In the genomic region with DNA sequence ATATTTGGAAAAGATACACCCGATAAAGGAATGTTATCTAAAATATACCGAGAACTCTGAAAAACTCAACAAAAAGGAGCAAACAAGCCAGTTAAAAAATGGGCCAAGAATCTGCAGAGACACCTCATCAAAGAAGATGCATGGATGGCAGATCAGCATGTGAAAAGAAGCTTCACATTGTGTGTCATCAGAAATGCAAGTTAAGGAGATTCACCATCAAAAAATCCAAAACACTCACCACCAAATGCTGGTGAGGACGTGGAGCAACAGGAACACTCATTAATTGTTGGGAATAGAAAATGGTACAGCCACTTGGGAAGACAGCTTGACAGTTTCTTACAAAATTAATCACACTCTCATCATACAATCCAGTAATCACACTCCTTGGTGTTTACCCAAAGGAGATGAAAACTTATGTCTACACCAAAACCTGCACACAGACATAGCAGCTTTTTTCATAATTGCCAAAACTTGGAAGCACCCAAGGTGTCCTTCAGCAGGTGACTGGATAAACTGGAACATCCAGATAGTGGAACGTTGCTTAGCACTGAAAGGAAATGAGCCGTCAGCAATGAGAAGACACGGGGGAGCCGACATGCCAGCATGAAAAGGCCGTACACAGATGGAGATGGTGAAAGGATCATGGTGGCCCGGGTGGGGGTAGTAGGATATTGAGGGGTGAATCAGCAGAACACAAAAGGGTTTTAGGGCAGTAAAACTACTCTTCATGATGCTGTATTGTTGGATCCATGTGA, we compare ENCODE assay signal across 20 cellular contexts. TPM values are rescaled to one million over a fixed set of nuclear protein-coding genes. Genes with fewer than 3 reads are reported as not detected.
DNase-seq lines count a peak whose midpoint lies in the region; TF ChIP-seq lines count a peak whose summit lies in the region.
"Had no signal": no experiment of that assay in that cellular context is flagged by ENCODE, and none has a peak within 500 bp of the region (broad histone marks: within the 10 kb centered on the region; RNA-seq: fewer than 3 reads in every experiment).

No MANE protein-coding gene starts in this region.

- no peak overlapping the region for H2BK5ac ChIP-seq in trophoblast cell (ENCODE audit: low read depth, low read length, poor library complexity)

- H3K4me1 ChIP-seq in trophoblast cell (ENCODE audit: control insufficient read depth in 1 of 2, insufficient read depth in 2 of 2, low read length in 2 of 2) = no peaks in the 10 kb centered on the region
- H3K4me1 ChIP-seq: BE2C, SJSA1, tibial nerve had no signal

- H3K4me3 Mint-ChIP-seq in HFFc6 (no peak overlapping the region), chondrocyte (ENCODE audit: unreplicated experiment) (no peak overlapping the region)
- H3K4me3 Mint-ChIP-seq: activated CD4-positive, alpha-beta T cell treated with anti-CD3 and anti-CD28 coated beads, Interleukin-2, amount 10 ng/mL, durations not matched to agents 7 days and 5 days; activated naive CD8-positive, alpha-beta T cell; naive thymus-derived CD4-positive, alpha-beta T cell; stimulated activated naive CD8-positive, alpha-beta T cell treated with anti-CD3 and anti-CD28 coated beads, Interleukin-15, Interleukin-2, amounts not matched to agents 100 ng/mL and 50 ng/mL, for 24 hours had no signal

- no peak overlapping the region for H3K4me2 ChIP-seq in trophoblast cell (ENCODE audit: low read length)

- H3K79me1 ChIP-seq in trophoblast cell (ENCODE audit: low read length) = no peaks in the 10 kb centered on the region

- H3K4me1 Mint-ChIP-seq in HFFc6 (ENCODE audit: low read depth) (peaks cover 19% of the 10 kb centered on the region), chondrocyte (ENCODE audit: low read depth) (no peaks in the 10 kb centered on the region)

- H3K36me3 ChIP-seq in trophoblast cell (ENCODE audit: control insufficient read depth in 1 of 2, insufficient read depth in 2 of 2, low read length in 2 of 2) = no peaks in the 10 kb centered on the region
- H3K36me3 ChIP-seq in WERI-Rb-1 = peaks cover 3% of the 10 kb centered on the region; the same call in 1 of the 2 replicates
- H3K36me3 ChIP-seq: BE2C, SJSA1 had no signal

- no peak overlapping the region for H2BK12ac ChIP-seq in trophoblast cell (ENCODE audit: low read length)

- no peak overlapping the region for H3K4ac ChIP-seq in trophoblast cell (ENCODE audit: low read depth, low read length)

- WGBS in trophoblast cell (ENCODE audit: extremely low coverage, insufficient coverage, insufficient read length) = no CpG with 5 or more reads among the region's 9 CpGs

- H3K14ac ChIP-seq in trophoblast cell (ENCODE audit: low read length) = no peak overlapping the region

- H4K91ac ChIP-seq in trophoblast cell (ENCODE audit: low read depth, low read length) = no peak overlapping the region

- H4K12ac ChIP-seq in trophoblast cell (ENCODE audit: low read depth, low read length) = no peak overlapping the region

- DNase-seq in EH (ENCODE audit: low read depth) (peak; percentile 91), HFFc6 (peak; percentile 73), chondrocyte (ENCODE audit: low spot score) (peak; percentile 44), trophoblast cell (peak; percentile 84 to 93), putamen (ENCODE audit: low spot score) (no peak), HT-29 (ENCODE audit: low spot score) (no peak), WERI-Rb-1 (no peak), NCI-H2107 treated with DMSO at 0.1 percent for 48 hours (lab: John Stamatoyannopoulos, UW; ENCODE audit: unreplicated experiment) (no peak)
- DNase-seq: activated CD4-positive, alpha-beta T cell treated with anti-CD3 and anti-CD28 coated beads, Interleukin-2, amount 10 ng/mL, durations not matched to agents 7 days and 5 days; BE2C; effector memory CD4-positive, alpha-beta T cell; naive thymus-derived CD4-positive, alpha-beta T cell; NCI-H1105 treated with DMSO at 0.1 percent for 48 hours; NCI-H2029 treated with DMSO at 0.1 percent for 48 hours; NCI-H446; stimulated activated CD4-positive, alpha-beta T cell treated with anti-CD3 and anti-CD28 coated beads, Interleukin-12 subunit alpha, Interleukin-12 subunit beta, amount 100 ng/mL, for 4 hours had no signal

- H3K27me3 ChIP-seq in trophoblast cell (ENCODE audit: insufficient read depth, low read length) = no peaks in the 10 kb centered on the region
- no peaks in the 10 kb centered on the region for H3K27me3 ChIP-seq in WERI-Rb-1 (ENCODE audit: insufficient read depth, low read depth, severe bottlenecking)
- H3K27me3 ChIP-seq: BE2C, SJSA1, tibial nerve had no signal

- no peak for TF ChIP-seq CTCF in HFFc6 (IDR thresholded peaks at IDR 0.05)
- TF ChIP-seq CTCF in chondrocyte (IDR thresholded peaks at IDR 0.05) = no peak
- TF ChIP-seq CTCF in WERI-Rb-1 (IDR thresholded peaks at IDR 0.05; ENCODE audit: low read depth, low read length) = no peak

- H3K23ac ChIP-seq in trophoblast cell (ENCODE audit: low read length) = no peak overlapping the region

- H3K9ac ChIP-seq in trophoblast cell (ENCODE audit: low read length) = no peak overlapping the region

- peaks cover 2% of the 10 kb centered on the region for H3K27me3 Mint-ChIP-seq in HFFc6 (ENCODE audit: insufficient read depth)
- no peaks in the 10 kb centered on the region for H3K27me3 Mint-ChIP-seq in chondrocyte (ENCODE audit: low read depth)
- H3K27me3 Mint-ChIP-seq: activated naive CD8-positive, alpha-beta T cell; stimulated activated naive CD8-positive, alpha-beta T cell treated with anti-CD3 and anti-CD28 coated beads, Interleukin-15, Interleukin-2, amounts not matched to agents 100 ng/mL and 50 ng/mL, for 24 hours had no signal

- H3K9me3 ChIP-seq in trophoblast cell (ENCODE audit: insufficient read depth, low read depth, low read length) (peaks cover 8% of the 10 kb centered on the region), WERI-Rb-1 (ENCODE audit: severe bottlenecking) (no peaks in the 10 kb centered on the region)
- H3K9me3 ChIP-seq: BE2C, SJSA1, tibial nerve had no signal

- H2AFZ ChIP-seq in trophoblast cell (ENCODE audit: insufficient read depth, low read length, poor library complexity) = no peak overlapping the region

- H3K9me3 Mint-ChIP-seq in HFFc6 (no peaks in the 10 kb centered on the region), chondrocyte (ENCODE audit: low read depth) (peaks cover 10% of the 10 kb centered on the region)
- H3K9me3 Mint-ChIP-seq: activated CD4-positive, alpha-beta T cell treated with anti-CD3 and anti-CD28 coated beads, Interleukin-2, amount 10 ng/mL, durations not matched to agents 7 days and 5 days had no signal

- H3K4me3 ChIP-seq in trophoblast cell (ENCODE audit: low read depth, low read length) (no peak overlapping the region), WERI-Rb-1 (ENCODE audit: low read depth, low read length) (no peak overlapping the region)
- H3K4me3 ChIP-seq: SJSA1, tibial nerve had no signal

- H3K79me2 ChIP-seq in trophoblast cell (ENCODE audit: control insufficient read depth, insufficient read depth, low read length, poor library complexity) = no peaks in the 10 kb centered on the region

- H3K27ac Mint-ChIP-seq in HFFc6 = peak overlapping the region; percentile 25
- no peak overlapping the region for H3K27ac Mint-ChIP-seq in chondrocyte (ENCODE audit: unreplicated experiment)
- H3K27ac Mint-ChIP-seq: activated CD4-positive, alpha-beta T cell treated with anti-CD3 and anti-CD28 coated beads, Interleukin-2, amount 10 ng/mL, durations not matched to agents 7 days and 5 days; activated naive CD8-positive, alpha-beta T cell; stimulated activated naive CD8-positive, alpha-beta T cell treated with anti-CD3 and anti-CD28 coated beads, Interleukin-15, Interleukin-2, amounts not matched to agents 100 ng/mL and 50 ng/mL, for 24 hours had no signal

- H3K27ac ChIP-seq in trophoblast cell (ENCODE audit: low read depth, low read length) (no peak overlapping the region), WERI-Rb-1 (no peak overlapping the region)
- H3K27ac ChIP-seq: SJSA1, tibial nerve had no signal

- no peak overlapping the region for H2AK5ac ChIP-seq in trophoblast cell (ENCODE audit: low read length)

- H3K18ac ChIP-seq in trophoblast cell (ENCODE audit: low read length) = no peak overlapping the region

- H4K8ac ChIP-seq in trophoblast cell (ENCODE audit: low read depth, low read length) = no peak overlapping the region

- H3K36me3 Mint-ChIP-seq in HFFc6 (ENCODE audit: low read depth) = peaks cover 10% of the 10 kb centered on the region
- H3K36me3 Mint-ChIP-seq in chondrocyte (ENCODE audit: low read depth) = peaks cover 32% of the 10 kb centered on the region

- H2BK120ac ChIP-seq in trophoblast cell (ENCODE audit: insufficient read depth, low read length, poor library complexity) = no peak overlapping the region

RNA-seq across cellular contexts. Expression of gene PWWP2B, which starts 27.9 kb away (rescaled TPM):
- 1 to 10 TPM; 4.1 to 6.3 (median 4.7) TPM for total RNA-seq in HFFc6 (2021; fragmentation: NEBNext Ultra II Directional; extraction: Animal tissue kit (Norgen Biotek cat#: 25700))
- total RNA-seq in chondrocyte = 9.9 to 13.9 TPM (median 13.2 TPM) in 3 replicates
- 57.0 and 60.9 TPM in 2 replicates for polyA plus RNA-seq in trophoblast cell (2013)
- total RNA-seq in HT-29 (2014; rRNA removed; shearing (Covaris generic)) = 73.4 and 79.9 TPM in 2 replicates

RNA-seq across cellular contexts. Expression of gene LRRC27, which starts 37.1 kb away (rescaled TPM):
- total RNA-seq in HFFc6 (2021; fragmentation: NEBNext Ultra II Directional; extraction: Animal tissue kit (Norgen Biotek cat#: 25700)) = 1 to 10 TPM; 4.7 to 6.7 (median 6.0) TPM
- total RNA-seq in chondrocyte = 10.2 to 14.4 TPM (median 13.2 TPM) in 3 replicates
- polyA plus RNA-seq in trophoblast cell (2013) = 4.4 and 4.9 TPM in 2 replicates
- 3.3 and 11.1 TPM in 2 replicates for total RNA-seq in HT-29 (2014; rRNA removed; shearing (Covaris generic))

Comparison
In these comparisons a context has a peak if more than half of its experiments do, and no peak if none do; other contexts are left out.
1. DNase-seq: peak in EH (single experiment), HFFc6 (single experiment), chondrocyte (single experiment) and trophoblast cell (2 of 2); none in putamen (single experiment), HT-29 (single experiment), WERI-Rb-1 (single experiment) and NCI-H2107 treated with DMSO at 0.1 percent for 48 hours (single experiment).